Comparison of ENCODE assay signal across 12 cellular contexts in the genomic region with DNA sequence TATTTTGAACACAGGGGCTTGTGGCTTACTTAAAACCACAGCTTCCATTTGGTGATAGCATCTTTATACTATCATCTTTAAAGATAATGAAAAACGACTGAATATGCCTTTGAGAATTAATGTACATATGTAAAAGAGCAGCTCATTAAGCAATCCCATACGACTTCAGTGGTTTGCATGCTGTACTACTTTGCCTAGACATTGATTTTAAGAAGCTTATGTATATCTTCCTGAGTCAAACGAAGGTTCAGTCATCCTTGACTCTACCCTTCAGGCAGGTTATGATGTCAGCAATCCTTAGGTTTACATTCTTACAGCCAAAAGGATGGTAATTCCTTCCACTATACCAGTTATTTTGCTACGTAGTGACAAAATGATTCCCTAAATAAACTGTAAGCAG. TPM values are rescaled to one million over a fixed set of nuclear protein-coding genes. Genes with fewer than 3 reads are reported as not detected.
DNase-seq lines count a peak whose midpoint lies in the region; FAIRE-seq and TF ChIP-seq lines count a peak whose summit lies in the region.
"Had no signal": no experiment of that assay in that cellular context is flagged by ENCODE, and none has a peak within 500 bp of the region (broad histone marks: within the 10 kb centered on the region; RNA-seq: fewer than 3 reads in every experiment).

No MANE protein-coding gene starts in this region.

- H3K27me3 ChIP-seq in bronchial epithelial cell (ENCODE audit: control insufficient read depth, insufficient read depth, low read length) (no peaks in the 10 kb centered on the region), trophoblast cell (ENCODE audit: insufficient read depth, low read length) (no peaks in the 10 kb centered on the region), transverse colon (no peaks in the 10 kb centered on the region), HAP-1 (ENCODE audit: low read depth) (no peaks in the 10 kb centered on the region)
- H3K27me3 ChIP-seq: uterus had no signal

- no peak overlapping the region for H3K23ac ChIP-seq in trophoblast cell (ENCODE audit: low read length)

- H3K27ac ChIP-seq in trophoblast cell (ENCODE audit: low read depth, low read length) = no peak overlapping the region
- no peak overlapping the region for H3K27ac ChIP-seq in transverse colon
- H3K27ac ChIP-seq: uterus had no signal

- peak overlapping the region; percentile 99 for H3K4ac ChIP-seq in trophoblast cell (ENCODE audit: low read depth, low read length)

- TF ChIP-seq EP300 in transverse colon (IDR thresholded peaks at IDR 0.05; ENCODE audit: low read depth) = no peak

- H3K4me3 Mint-ChIP-seq in activated T-cell treated with anti-CD3 and anti-CD28 coated beads, Interleukin-2, amount 50 U/mL, for 24 hours = no peak overlapping the region

- H2AFZ ChIP-seq in trophoblast cell (ENCODE audit: insufficient read depth, low read length, poor library complexity) = no peak overlapping the region

- no peak overlapping the region for H3K4me3 ChIP-seq in bronchial epithelial cell (ENCODE audit: low read depth, low read length)
- no peak overlapping the region for H3K4me3 ChIP-seq in trophoblast cell (ENCODE audit: low read depth, low read length)
- no peak overlapping the region for H3K4me3 ChIP-seq in transverse colon
- H3K4me3 ChIP-seq in HAP-1 = no peak overlapping the region
- H3K4me3 ChIP-seq: uterus had no signal

- peaks cover 26 to 28% of the 10 kb centered on the region in 2 experiments for H3K4me1 ChIP-seq in trophoblast cell (ENCODE audit: control insufficient read depth in 1 of 2, insufficient read depth in 2 of 2, low read length in 2 of 2)
- H3K4me1 ChIP-seq in transverse colon = peaks cover 65 to 97% (median 73%) of the 10 kb centered on the region in 4 donors
- H3K4me1 ChIP-seq in HAP-1 = peaks cover 31% of the 10 kb centered on the region

- no peak for DNase-seq in activated T-cell treated with anti-CD3 and anti-CD28 coated beads, Interleukin-2, amount 50 U/mL, for 24 hours
- DNase-seq in activated T-cell treated with anti-CD3 and anti-CD28 coated beads for 4 hours (no peak), NCI-H526 treated with DMSO at 0.1 percent for 48 hours (lab: John Stamatoyannopoulos, UW) (peak; percentile 2), bronchial epithelial cell (ENCODE audit: low read depth) (peak; percentile 33), trophoblast cell (no peak), transverse colon (no peak), SIG-M5 (lab: John Stamatoyannopoulos, UW) (no peak), HAP-1 (ENCODE audit: low spot score in 2 of 2) (no peak)
- DNase-seq: posterior cingulate gyrus, uterus had no signal

- no peak overlapping the region for H3K18ac ChIP-seq in trophoblast cell (ENCODE audit: low read length)

- H3K9ac ChIP-seq in trophoblast cell (ENCODE audit: low read length) = no peak overlapping the region

- intact Hi-C loops in transverse colon (cut with DNase I; ENCODE audit: low total_unique reads) = no loop called here

- peaks cover 98% of the 10 kb centered on the region for H3K4me1 Mint-ChIP-seq in activated T-cell treated with anti-CD3 and anti-CD28 coated beads, Interleukin-2, amount 50 U/mL, for 24 hours (ENCODE audit: low read depth)

- H3K9me3 ChIP-seq in trophoblast cell (ENCODE audit: insufficient read depth, low read depth, low read length) = no peaks in the 10 kb centered on the region
- no peaks in the 10 kb centered on the region for H3K9me3 ChIP-seq in transverse colon
- H3K9me3 ChIP-seq in HAP-1 = no peaks in the 10 kb centered on the region
- H3K9me3 ChIP-seq: uterus had no signal

- H3K36me3 Mint-ChIP-seq in activated T-cell treated with anti-CD3 and anti-CD28 coated beads, Interleukin-2, amount 50 U/mL, for 24 hours (ENCODE audit: low read depth) = peaks cover 51% of the 10 kb centered on the region

- H4K8ac ChIP-seq in trophoblast cell (ENCODE audit: low read depth, low read length) = no peak overlapping the region

- peaks cover 56% of the 10 kb centered on the region for H3K79me2 ChIP-seq in trophoblast cell (ENCODE audit: control insufficient read depth, insufficient read depth, low read length, poor library complexity)

- in situ Hi-C loops in transverse colon (cut with MboI; ENCODE audit: low pct_ligation_motif_present in 1 of 4, low pct_unique_long_range_greater_than_20kb in 1 of 4, low sequenced_read_pairs in 3 of 4) = no loop called here
- in situ Hi-C loops in HAP-1 (cut with MboI; ENCODE audit: low sequenced_read_pairs) = no loop called here

- H3K27ac Mint-ChIP-seq in activated T-cell treated with anti-CD3 and anti-CD28 coated beads, Interleukin-2, amount 50 U/mL, for 24 hours = peak overlapping the region; percentile 88

- H3K14ac ChIP-seq in trophoblast cell (ENCODE audit: low read length) = no peak overlapping the region

- TF ChIP-seq CTCF in bronchial epithelial cell (IDR thresholded peaks at IDR 0.05; ENCODE audit: insufficient read depth, low read length, severe bottlenecking) (no peak), transverse colon (IDR thresholded peaks at IDR 0.05) (no peak)

- H3K9me3 Mint-ChIP-seq in activated T-cell treated with anti-CD3 and anti-CD28 coated beads, Interleukin-2, amount 50 U/mL, for 24 hours = no peaks in the 10 kb centered on the region

- no peaks in the 10 kb centered on the region for H3K27me3 Mint-ChIP-seq in activated T-cell treated with anti-CD3 and anti-CD28 coated beads, Interleukin-2, amount 50 U/mL, for 24 hours

- no CpG with 5 or more reads among the region's 4 CpGs for WGBS in trophoblast cell (ENCODE audit: extremely low coverage, insufficient coverage, insufficient read length)
- WGBS in transverse colon (ENCODE audit: low coverage in 1 of 2), 2 donors = 63 to 68% methylated on average over 4 of the region's 4 CpGs

- FAIRE-seq in bronchial epithelial cell (lab: Jason Lieb, UNC) = no peak
- FAIRE-seq: GM19239 had no signal

- H2BK12ac ChIP-seq in trophoblast cell (ENCODE audit: low read length) = no peak overlapping the region

- no peak overlapping the region for H3K4me2 ChIP-seq in trophoblast cell (ENCODE audit: low read length)

- H2BK120ac ChIP-seq in trophoblast cell (ENCODE audit: insufficient read depth, low read length, poor library complexity) = no peak overlapping the region

- H2AK5ac ChIP-seq in trophoblast cell (ENCODE audit: low read length) = no peak overlapping the region

- H3K36me3 ChIP-seq in bronchial epithelial cell (ENCODE audit: control insufficient read depth, insufficient read depth, low read length) (peaks cover 7% of the 10 kb centered on the region), trophoblast cell (ENCODE audit: control insufficient read depth in 1 of 2, insufficient read depth in 2 of 2, low read length in 2 of 2) (peaks cover 6% of the 10 kb centered on the region in 2 experiments), transverse colon (no peaks in the 10 kb centered on the region), HAP-1 (replicated peaks) (peaks cover 5% of the 10 kb centered on the region)
- H3K36me3 ChIP-seq: uterus had no signal

- no peak overlapping the region for H4K91ac ChIP-seq in trophoblast cell (ENCODE audit: low read depth, low read length)

- H2BK5ac ChIP-seq in trophoblast cell (ENCODE audit: low read depth, low read length, poor library complexity) = no peak overlapping the region

- H4K12ac ChIP-seq in trophoblast cell (ENCODE audit: low read depth, low read length) = no peak overlapping the region

- peaks cover 7% of the 10 kb centered on the region for H3K79me1 ChIP-seq in trophoblast cell (ENCODE audit: low read length)

- no peak for TF ChIP-seq POLR2A in transverse colon (IDR thresholded peaks at IDR 0.05)

RNA-seq across cellular contexts. Expression of a gene that starts 40.7 kb away (rescaled TPM):
- total RNA-seq in bronchial epithelial cell (12.1 and 15.4 TPM in 2 replicates), transverse colon (10 to 100 TPM; 39.5 to 87.9 (median 61.2) TPM)
- 188 and 191 TPM in 2 replicates for polyA plus RNA-seq in trophoblast cell (2013)

RNA-seq across cellular contexts. Expression of a gene that starts 59.4 kb away (rescaled TPM):
- total RNA-seq in bronchial epithelial cell (0.53 and 1.2 TPM in 2 replicates), transverse colon (not detected)
- 4.4 and 4.7 TPM in 2 replicates for polyA plus RNA-seq in trophoblast cell (2013)
- total RNA-seq: lung microvascular endothelial cell had no signal

Comparison
In these comparisons a context has a peak if more than half of its experiments do, and no peak if none do; other contexts are left out.
1. DNase-seq: peak in NCI-H526 treated with DMSO at 0.1 percent for 48 hours (single experiment) and bronchial epithelial cell (single experiment); none in activated T-cell treated with anti-CD3 and anti-CD28 coated beads, Interleukin-2, amount 50 U/mL, for 24 hours (single experiment), activated T-cell treated with anti-CD3 and anti-CD28 coated beads for 4 hours (single experiment), trophoblast cell (0 of 2), transverse colon (single experiment), SIG-M5 (single experiment) and HAP-1 (0 of 2).